ENCODE assay signal across 11 cellular contexts in genomic region chr5:17412760-17413671, GRCh38.
DNase-seq lines count a peak whose midpoint lies in the region; ATAC-seq, FAIRE-seq and TF ChIP-seq lines count a peak whose summit lies in the region.
"Had no signal": no experiment of that assay in that cellular context is flagged by ENCODE, and none has a peak within 500 bp of the region (broad histone marks: within the 10 kb centered on the region; RNA-seq: fewer than 3 reads in every experiment).

No MANE protein-coding gene starts in this region.

- peaks cover 15% of the 10 kb centered on the region for H3K9me3 Mint-ChIP-seq in glutamatergic neuron (ENCODE audit: unreplicated experiment)
- H3K9me3 Mint-ChIP-seq in activated CD4-positive, alpha-beta memory T cell treated with anti-CD3 and anti-CD28 coated beads for 36 hours: peaks cover 4% of the 10 kb centered on the region
- peaks cover 17% of the 10 kb centered on the region for H3K9me3 Mint-ChIP-seq in T-helper 2 cell treated with Interferon-gamma antibody and Interleukin-4, amounts not matched to agents 5 μg/mL and 100 μg/mL, for 36 hours

- peak overlapping the region; percentile 56 for H3K4me3 Mint-ChIP-seq in glutamatergic neuron (ENCODE audit: unreplicated experiment)
- H3K4me3 Mint-ChIP-seq in activated CD4-positive, alpha-beta memory T cell treated with anti-CD3 and anti-CD28 coated beads for 36 hours: no peak overlapping the region
- no peak overlapping the region for H3K4me3 Mint-ChIP-seq in T-helper 2 cell treated with Interferon-gamma antibody and Interleukin-4, amounts not matched to agents 5 μg/mL and 100 μg/mL, for 36 hours

- ATAC-seq in HG02798 (IDR thresholded peaks at IDR 0.05; ENCODE audit: poor library complexity, unreplicated experiment): peak; percentile 61

- intact Hi-C loops in activated CD4-positive, alpha-beta memory T cell treated with anti-CD3 and anti-CD28 coated beads for 36 hours (cut with micrococcal nuclease): no loop called here

- H3K4me1 Mint-ChIP-seq in glutamatergic neuron (ENCODE audit: low read depth, unreplicated experiment): peaks cover 40% of the 10 kb centered on the region
- H3K4me1 Mint-ChIP-seq in activated CD4-positive, alpha-beta memory T cell treated with anti-CD3 and anti-CD28 coated beads for 36 hours (ENCODE audit: low read depth): no peaks in the 10 kb centered on the region
- H3K4me1 Mint-ChIP-seq in T-helper 2 cell treated with Interferon-gamma antibody and Interleukin-4, amounts not matched to agents 5 μg/mL and 100 μg/mL, for 36 hours (ENCODE audit: low read depth): no peaks in the 10 kb centered on the region

- TF ChIP-seq CTCF in glutamatergic neuron (IDR thresholded peaks at IDR 0.05; ENCODE audit: partially characterized antibody, unreplicated experiment): no peak

- POLR2A ChIA-PET in activated CD4-positive, alpha-beta memory T cell treated with anti-CD3 and anti-CD28 coated beads for 36 hours (lab: Charles Lee): no interaction called here

- TF ChIP-seq POLR2A in GM12891 (IDR thresholded peaks at IDR 0.05; ENCODE audit: low read depth, low read length): no peak

- DNase-seq in GM12891 (ENCODE audit: insufficient read length, low spot score) (peak; percentile 16), NCI-H82 treated with DMSO at 0.1 percent for 48 hours (lab: John Stamatoyannopoulos, UW; ENCODE audit: unreplicated experiment) (peak; percentile 53), glutamatergic neuron (no peak), NCI-H1417 treated with DMSO at 0.1 percent for 48 hours (lab: John Stamatoyannopoulos, UW) (no peak), iPS-NIHi11 (ENCODE audit: low spot score) (no peak)
- DNase-seq in activated CD4-positive, alpha-beta memory T cell treated with anti-CD3 and anti-CD28 coated beads for 36 hours: no peak
- no peak for DNase-seq in T-helper 2 cell treated with Interferon-gamma antibody and Interleukin-4, amounts not matched to agents 5 μg/mL and 100 μg/mL, for 36 hours (ENCODE audit: low spot score)
- DNase-seq: activated effector memory CD4-positive, alpha-beta T cell treated with anti-CD3 and anti-CD28 coated beads, Interleukin-2, amount 50 U/mL, for 16 hours; Calu3; effector memory CD4-positive, alpha-beta T cell had no signal

- H3K27me3 Mint-ChIP-seq in glutamatergic neuron (ENCODE audit: unreplicated experiment): peaks cover 13% of the 10 kb centered on the region
- H3K27me3 Mint-ChIP-seq in activated CD4-positive, alpha-beta memory T cell treated with anti-CD3 and anti-CD28 coated beads for 36 hours: no peaks in the 10 kb centered on the region
- no peaks in the 10 kb centered on the region for H3K27me3 Mint-ChIP-seq in T-helper 2 cell treated with Interferon-gamma antibody and Interleukin-4, amounts not matched to agents 5 μg/mL and 100 μg/mL, for 36 hours (ENCODE audit: low read depth)

- peak; percentile 54 for FAIRE-seq in GM12891 (lab: Jason Lieb, UNC)

- peak overlapping the region; percentile 94 for H3K27ac Mint-ChIP-seq in glutamatergic neuron (ENCODE audit: unreplicated experiment)
- no peak overlapping the region for H3K27ac Mint-ChIP-seq in activated CD4-positive, alpha-beta memory T cell treated with anti-CD3 and anti-CD28 coated beads for 36 hours
- no peak overlapping the region for H3K27ac Mint-ChIP-seq in T-helper 2 cell treated with Interferon-gamma antibody and Interleukin-4, amounts not matched to agents 5 μg/mL and 100 μg/mL, for 36 hours

- CTCF ChIA-PET in activated CD4-positive, alpha-beta memory T cell treated with anti-CD3 and anti-CD28 coated beads for 36 hours (lab: Charles Lee): no interaction called here

- H3K36me3 Mint-ChIP-seq in glutamatergic neuron (ENCODE audit: unreplicated experiment): no peaks in the 10 kb centered on the region
- H3K36me3 Mint-ChIP-seq in activated CD4-positive, alpha-beta memory T cell treated with anti-CD3 and anti-CD28 coated beads for 36 hours: no peaks in the 10 kb centered on the region
- no peaks in the 10 kb centered on the region for H3K36me3 Mint-ChIP-seq in T-helper 2 cell treated with Interferon-gamma antibody and Interleukin-4, amounts not matched to agents 5 μg/mL and 100 μg/mL, for 36 hours (ENCODE audit: low read depth)

TF ChIP-seq in GM12891, 5 proteins besides CTCF, POLR2A, EP300 and RAD21:
- TF ChIP-seq SPI1 (IDR thresholded peaks at IDR 0.05; ENCODE audit: low read depth, low read length): peak; percentile 81
- TF ChIP-seq POLR2AphosphoS5 (IDR thresholded peaks at IDR 0.05; ENCODE audit: low read depth, low read length): no peak

Comparison
In these comparisons a context has a peak if more than half of its experiments do, and no peak if none do; other contexts are left out.
1. DNase-seq: peak in GM12891 (single experiment) and NCI-H82 treated with DMSO at 0.1 percent for 48 hours (single experiment); none in glutamatergic neuron (single experiment), activated CD4-positive, alpha-beta memory T cell treated with anti-CD3 and anti-CD28 coated beads for 36 hours (single experiment), NCI-H1417 treated with DMSO at 0.1 percent for 48 hours (single experiment), iPS-NIHi11 (single experiment) and T-helper 2 cell treated with Interferon-gamma antibody and Interleukin-4, amounts not matched to agents 5 μg/mL and 100 μg/mL, for 36 hours (single experiment).